In the genomic region with DNA sequence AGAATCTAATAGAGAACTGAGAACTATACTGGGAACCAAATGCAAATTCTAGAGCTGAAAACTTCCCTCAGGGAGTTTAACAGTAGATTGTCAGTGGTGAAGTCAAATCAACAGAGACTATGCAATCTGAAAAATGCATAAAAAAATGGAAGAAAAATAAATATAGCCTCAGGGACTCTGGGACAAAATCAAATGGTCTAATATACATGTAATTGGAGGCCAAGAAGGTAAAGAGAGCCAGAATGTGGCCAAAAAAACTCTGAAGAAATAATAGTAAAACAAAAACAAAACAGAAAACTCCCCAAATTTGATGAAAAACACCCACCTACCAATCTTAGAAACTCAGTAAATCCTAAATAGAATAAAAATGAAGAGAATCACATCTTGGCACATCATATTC, we compare ENCODE assay signal across 2 cellular contexts.
TF ChIP-seq lines count a peak whose summit lies in the region.

No MANE protein-coding gene starts in this region.

TF ChIP-seq in HEK293, 187 proteins besides CTCF, POLR2A, EP300 and RAD21:
- TF ChIP-seq ZNF549 (tag by site-specific recombination; IDR thresholded peaks at IDR 0.05): no peak
- TF ChIP-seq, protein P1, sequence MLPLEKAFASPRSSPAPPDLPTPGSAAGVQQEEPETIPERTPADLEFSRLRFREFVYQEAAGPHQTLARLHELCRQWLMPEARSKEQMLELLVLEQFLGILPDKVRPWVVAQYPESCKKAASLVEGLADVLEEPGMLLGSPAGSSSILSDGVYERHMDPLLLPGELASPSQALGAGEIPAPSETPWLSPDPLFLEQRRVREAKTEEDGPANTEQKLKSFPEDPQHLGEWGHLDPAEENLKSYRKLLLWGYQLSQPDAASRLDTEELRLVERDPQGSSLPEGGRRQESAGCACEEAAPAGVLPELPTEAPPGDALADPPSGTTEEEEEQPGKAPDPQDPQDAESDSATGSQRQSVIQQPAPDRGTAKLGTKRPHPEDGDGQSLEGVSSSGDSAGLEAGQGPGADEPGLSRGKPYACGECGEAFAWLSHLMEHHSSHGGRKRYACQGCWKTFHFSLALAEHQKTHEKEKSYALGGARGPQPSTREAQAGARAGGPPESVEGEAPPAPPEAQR (tag by site-specific recombination; IDR thresholded peaks at IDR 0.05): no peak
- no peak for TF ChIP-seq ZNF248 (tag by site-specific recombination; IDR thresholded peaks at IDR 0.05)
- TF ChIP-seq KLF1 (tag by site-specific recombination; IDR thresholded peaks at IDR 0.05): no peak
- TF ChIP-seq ZNF133 (tag by site-specific recombination; IDR thresholded peaks at IDR 0.05): peak; percentile 94
- TF ChIP-seq ZIC2 (tag by site-specific recombination; IDR thresholded peaks at IDR 0.05): no peak
- no peak for TF ChIP-seq ZNF571 (tag by site-specific recombination; IDR thresholded peaks at IDR 0.05)
- TF ChIP-seq, protein P2, sequence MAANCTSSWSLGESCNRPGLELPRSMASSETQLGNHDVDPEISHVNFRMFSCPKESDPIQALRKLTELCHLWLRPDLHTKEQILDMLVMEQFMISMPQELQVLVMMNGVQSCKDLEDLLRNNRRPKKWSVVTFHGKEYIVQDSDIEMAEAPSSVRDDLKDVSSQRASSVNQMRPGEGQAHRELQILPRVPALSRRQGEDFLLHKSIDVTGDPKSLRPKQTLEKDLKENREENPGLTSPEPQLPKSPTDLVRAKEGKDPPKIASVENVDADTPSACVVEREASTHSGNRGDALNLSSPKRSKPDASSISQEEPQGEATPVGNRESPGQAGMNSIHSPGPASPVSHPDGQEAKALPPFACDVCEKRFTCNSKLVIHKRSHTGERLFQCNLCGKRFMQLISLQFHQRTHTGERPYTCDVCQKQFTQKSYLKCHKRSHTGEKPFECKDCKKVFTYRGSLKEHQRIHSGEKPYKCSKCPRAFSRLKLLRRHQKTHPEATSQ (tag by site-specific recombination; IDR thresholded peaks at IDR 0.05): no peak
- TF ChIP-seq, protein P3, sequence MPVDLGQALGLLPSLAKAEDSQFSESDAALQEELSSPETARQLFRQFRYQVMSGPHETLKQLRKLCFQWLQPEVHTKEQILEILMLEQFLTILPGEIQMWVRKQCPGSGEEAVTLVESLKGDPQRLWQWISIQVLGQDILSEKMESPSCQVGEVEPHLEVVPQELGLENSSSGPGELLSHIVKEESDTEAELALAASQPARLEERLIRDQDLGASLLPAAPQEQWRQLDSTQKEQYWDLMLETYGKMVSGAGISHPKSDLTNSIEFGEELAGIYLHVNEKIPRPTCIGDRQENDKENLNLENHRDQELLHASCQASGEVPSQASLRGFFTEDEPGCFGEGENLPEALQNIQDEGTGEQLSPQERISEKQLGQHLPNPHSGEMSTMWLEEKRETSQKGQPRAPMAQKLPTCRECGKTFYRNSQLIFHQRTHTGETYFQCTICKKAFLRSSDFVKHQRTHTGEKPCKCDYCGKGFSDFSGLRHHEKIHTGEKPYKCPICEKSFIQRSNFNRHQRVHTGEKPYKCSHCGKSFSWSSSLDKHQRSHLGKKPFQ (tag by site-specific recombination; IDR thresholded peaks at IDR 0.05): no peak
TF ChIP-seq in HEK293: peak in this region for 1.

TF ChIP-seq in K562, 482 proteins besides CTCF, POLR2A, EP300 and RAD21:
- TF ChIP-seq MCM5 (IDR thresholded peaks at IDR 0.05; ENCODE audit: low read depth) (no peak), RBM25 (IDR thresholded peaks at IDR 0.05; ENCODE audit: low read depth, low read length, severe bottlenecking) (peak; percentile 15), NUFIP1 (IDR thresholded peaks at IDR 0.05; ENCODE audit: partially characterized antibody) (no peak)
- TF ChIP-seq, protein P4, sequence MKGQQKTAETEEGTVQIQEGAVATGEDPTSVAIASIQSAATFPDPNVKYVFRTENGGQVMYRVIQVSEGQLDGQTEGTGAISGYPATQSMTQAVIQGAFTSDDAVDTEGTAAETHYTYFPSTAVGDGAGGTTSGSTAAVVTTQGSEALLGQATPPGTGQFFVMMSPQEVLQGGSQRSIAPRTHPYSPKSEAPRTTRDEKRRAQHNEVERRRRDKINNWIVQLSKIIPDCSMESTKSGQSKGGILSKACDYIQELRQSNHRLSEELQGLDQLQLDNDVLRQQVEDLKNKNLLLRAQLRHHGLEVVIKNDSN (CRISPR knock-in tag; IDR thresholded peaks at IDR 0.05): no peak
